ENCODE assay signal across 11 cellular contexts in genomic region chr4:524196-524595, GRCh38. TPM values are rescaled to one million over a fixed set of nuclear protein-coding genes. Genes with fewer than 3 reads are reported as not detected.
"Had no signal": no experiment of that assay in that cellular context is flagged by ENCODE, and none has a peak within 500 bp of the region (broad histone marks: within the 10 kb centered on the region; RNA-seq: fewer than 3 reads in every experiment).

No MANE protein-coding gene starts in this region.

- H3K27ac Mint-ChIP-seq: HFFc6 had no signal

- H3K4me3 Mint-ChIP-seq: HFFc6 had no signal

- H2AFZ ChIP-seq: GM23248 had no signal

- H3K9ac ChIP-seq: GM23248 had no signal

- H3K9me3 Mint-ChIP-seq: HFFc6 had no signal

- H3K27ac ChIP-seq: GM23248 had no signal

- H3K4me3 ChIP-seq: GM23248, HAP-1, K562 had no signal

- ATAC-seq: HCT116, K562 had no signal

- H3K4me1 ChIP-seq: HAP-1 had no signal

- DNase-seq: GM23248, GOT3, H7, HFFc6, IMR-90, KG1 had no signal

- H3K9me3 ChIP-seq: HAP-1 had no signal

- FAIRE-seq: HTR-8/SVneo, K562 had no signal

RNA-seq across cellular contexts. Expression of gene TMEM271, which starts 51.9 kb away (rescaled TPM):
- total RNA-seq: GM23248, HFFc6, HT-29, IMR-90, K562 had no signal
- polyA plus RNA-seq: GM23248, IMR-90, K562 had no signal
